ENCODE assay signal across 1 cellular context in genomic region chr13:47175172-47175806, GRCh38.
TF ChIP-seq lines count a peak whose summit lies in the region.

No MANE protein-coding gene starts in this region.

TF ChIP-seq in SK-N-SH, 30 proteins besides CTCF, POLR2A, EP300 and RAD21 (continued from another document):
- TF ChIP-seq USF1 (IDR thresholded peaks at IDR 0.05; ENCODE audit: borderline replicate concordance, low read depth) (no peak), MEF2A (IDR thresholded peaks at IDR 0.05; ENCODE audit: borderline replicate concordance, low read depth) (no peak; the same call in 1 of the 2 replicates), RCOR1 (IDR thresholded peaks at IDR 0.05; ENCODE audit: low read length) (no peak), FOSL2 (IDR thresholded peaks at IDR 0.05; ENCODE audit: borderline replicate concordance, low read depth) (peak; percentile 67), RFX5 (IDR thresholded peaks at IDR 0.05; ENCODE audit: low read length) (no peak), GABPA (IDR thresholded peaks at IDR 0.05; ENCODE audit: low read depth) (no peak; the same call in 1 of the 2 replicates), EZH2phosphoT487 (IDR thresholded peaks at IDR 0.05; ENCODE audit: borderline replicate concordance, low read depth) (no peak), YY1 (IDR thresholded peaks at IDR 0.05; ENCODE audit: low read depth) (no peak), NFIC (IDR thresholded peaks at IDR 0.05; ENCODE audit: borderline replicate concordance) (peak; percentile 64; the same call in 1 of the 2 replicates), MXI1 (IDR thresholded peaks at IDR 0.05; ENCODE audit: low read depth, low read length) (no peak), ZBTB33 (IDR thresholded peaks at IDR 0.05; ENCODE audit: borderline replicate concordance, low read depth) (no peak; the same call in 1 of the 2 replicates), POLR2AphosphoS5 (IDR thresholded peaks at IDR 0.05; ENCODE audit: low read depth, low read length) (peak; percentile 59; the same call in 1 of the 2 replicates), FOXJ3 (CRISPR knock-in tag; IDR thresholded peaks at IDR 0.05) (no peak), USF2 (IDR thresholded peaks at IDR 0.05; ENCODE audit: borderline replicate concordance, low read depth, low read length) (no peak), GATA2 (CRISPR knock-in tag; IDR thresholded peaks at IDR 0.05) (no peak), NRF1 (IDR thresholded peaks at IDR 0.05; ENCODE audit: low read depth, low read length) (no peak), PBX3 (IDR thresholded peaks at IDR 0.05) (peak; percentile 86), MAX (IDR thresholded peaks at IDR 0.05; ENCODE audit: low read depth) (peak; percentile 69; the same call in 1 of the 2 replicates)
